ENCODE assay signal across 18 cellular contexts in genomic region chr7:47866120-47866519, GRCh38.
A peak's percentile ranks its signal among the peaks of the same experiment; 100 is the strongest.
DNase-seq lines count a peak whose midpoint lies in the region; ATAC-seq, FAIRE-seq and TF ChIP-seq lines count a peak whose summit lies in the region.
"Had no signal": no experiment of that assay in that cellular context is flagged by ENCODE, and none has a peak within 500 bp of the region (broad histone marks: within the 10 kb centered on the region; RNA-seq: fewer than 3 reads in every experiment).

No MANE protein-coding gene starts in this region.

- no peak overlapping the region for H3K27ac ChIP-seq in IMR-90 (ENCODE audit: insufficient read depth, low read length)
- no peak overlapping the region for H3K27ac ChIP-seq in endothelial cell of umbilical vein (ENCODE audit: insufficient read depth, low read depth, low read length)
- H3K27ac ChIP-seq in uterus = no peak overlapping the region
- H3K27ac ChIP-seq in coronary artery = no peak overlapping the region
- H3K27ac ChIP-seq: C4-2B had no signal

- H4K5ac ChIP-seq in IMR-90 (ENCODE audit: low read depth, low read length) = no peak overlapping the region

- H4K91ac ChIP-seq in IMR-90 (ENCODE audit: insufficient read depth, low read depth, low read length) = no peak overlapping the region

- no peak overlapping the region for H3K18ac ChIP-seq in IMR-90 (ENCODE audit: low read depth, low read length)

- H3K79me1 ChIP-seq in IMR-90 (ENCODE audit: low read depth in 1 of 2, low read length in 2 of 2) = no peaks in the 10 kb centered on the region

- CTCF ChIA-PET in IMR-90 (lab: Yijun Ruan, JAX) (no interaction called here), endothelial cell of umbilical vein (lab: Charles Lee) (interaction anchor here (0.7 kb wide), 1 partner anchor 134 kb away, joined by 3 read pairs; no protein-coding TSS in a partner anchor)

- no peak overlapping the region for H3K4me2 ChIP-seq in IMR-90 (ENCODE audit: low read depth, low read length)
- H3K4me2 ChIP-seq in endothelial cell of umbilical vein (ENCODE audit: insufficient read depth, low read length) = no peak overlapping the region

- intact Hi-C loops in IMR-90 (cut with micrococcal nuclease) (no loop called here), endothelial cell of umbilical vein (cut with micrococcal nuclease) (no loop called here), uterus (cut with DNase I; ENCODE audit: low total_unique reads) (no loop called here)

- no peak overlapping the region for H3K4ac ChIP-seq in IMR-90 (ENCODE audit: low read depth, low read length)

- DNase-seq in AG10803 (ENCODE audit: low read depth) = peak; percentile 22
- peak; percentile 6 for DNase-seq in ELR (ENCODE audit: low read depth)
- peak; percentile 50 for DNase-seq in IMR-90
- DNase-seq in endothelial cell of umbilical vein (ENCODE audit: low read depth, low spot score) = no peak
- no peak for DNase-seq in DMS 273 (lab: John Stamatoyannopoulos, UW; ENCODE audit: unreplicated experiment)
- no peak for DNase-seq in uterus
- DNase-seq in activated effector memory CD4-positive, alpha-beta T cell treated with Interleukin-2 at 50 U/mL for 16 hours = no peak
- no peak for DNase-seq in coronary artery (ENCODE audit: low spot score)
- DNase-seq: ACHN; AML-193; CD4-positive, alpha-beta T cell; DMS79 treated with DMSO at 0.1 percent for 48 hours; KG1 had no signal

- H4K20me1 ChIP-seq in IMR-90 (ENCODE audit: insufficient read depth, low read length) (no peaks in the 10 kb centered on the region), endothelial cell of umbilical vein (replicated peaks; ENCODE audit: control insufficient read depth, extremely low read depth, insufficient read depth, low read length) (no peaks in the 10 kb centered on the region)

- POLR2A ChIA-PET in IMR-90 (lab: Charles Lee; ENCODE audit: unreplicated experiment) (no interaction called here), endothelial cell of umbilical vein (lab: Charles Lee) (no interaction called here)

- no peak overlapping the region for H3K23ac ChIP-seq in IMR-90 (ENCODE audit: low read depth, low read length)

- no peaks in the 10 kb centered on the region for H3K9me3 ChIP-seq in IMR-90 (ENCODE audit: control insufficient read depth, insufficient read depth, low read length)
- no peaks in the 10 kb centered on the region for H3K9me3 ChIP-seq in endothelial cell of umbilical vein (replicated peaks; ENCODE audit: control insufficient read depth, insufficient read depth, low read length)
- H3K9me3 ChIP-seq in uterus = no peaks in the 10 kb centered on the region
- H3K9me3 ChIP-seq: HAP-1 had no signal

- H3K9me1 ChIP-seq in IMR-90 (ENCODE audit: insufficient read depth, low read length) (no peaks in the 10 kb centered on the region), endothelial cell of umbilical vein (replicated peaks; ENCODE audit: control insufficient read depth, extremely low read depth, insufficient read depth, low read length) (no peaks in the 10 kb centered on the region)

- no peak overlapping the region for H2BK5ac ChIP-seq in IMR-90 (ENCODE audit: low read depth, low read length, poor library complexity, severe bottlenecking)

- H2BK15ac ChIP-seq in IMR-90 (ENCODE audit: low read depth, low read length) = no peak overlapping the region

- 0% methylated on average over 1 of the region's 3 CpGs; no CpG with 5 or more reads in 1 of the 2 experiments for WGBS in IMR-90 (ENCODE audit: extremely low coverage in 2 of 2, insufficient read length in 1 of 2), 2 experiments

- TF ChIP-seq POLR2A in IMR-90 (IDR thresholded peaks at IDR 0.05; ENCODE audit: low read depth, low read length) (no peak), endothelial cell of umbilical vein (IDR thresholded peaks at IDR 0.05; ENCODE audit: low read depth, low read length) (no peak), uterus (IDR thresholded peaks at IDR 0.05) (no peak)

- no peak overlapping the region for H3K56ac ChIP-seq in IMR-90 (ENCODE audit: extremely low read depth, insufficient read depth, low read length)

- H3K27me3 ChIP-seq in IMR-90 (ENCODE audit: control insufficient read depth, insufficient read depth, low read length) (peaks cover 11% of the 10 kb centered on the region), endothelial cell of umbilical vein (ENCODE audit: control insufficient read depth in 2 of 2, insufficient read depth in 2 of 2, low read length in 2 of 2) (no peaks in the 10 kb centered on the region), uterus (no peaks in the 10 kb centered on the region)

- TF ChIP-seq RAD21 in IMR-90 (IDR thresholded peaks at IDR 0.05; ENCODE audit: low read length) = no peak

- in situ Hi-C loops in IMR-90 (cut with MboI; ENCODE audit: low sequenced_read_pairs) = no loop called here

- FAIRE-seq in endothelial cell of umbilical vein (lab: Jason Lieb, UNC) = peak; percentile 56
- FAIRE-seq: A204.1, GM12878, HTR-8/SVneo had no signal

- H2AK9ac ChIP-seq in IMR-90 (replicated peaks; ENCODE audit: low read depth, low read length, poor library complexity) = peak overlapping the region; percentile 84

- no peak overlapping the region for H3K14ac ChIP-seq in IMR-90 (replicated peaks; ENCODE audit: low read depth, low read length)

- dilution Hi-C loops in IMR-90 (cut with HindIII; ENCODE audit: low sequenced_read_pairs, unreplicated experiment) (no loop called here), endothelial cell of umbilical vein (cut with MboI; ENCODE audit: extremely low pct_ligation_motif_present, low sequenced_read_pairs) (no loop called here)

- H3K9ac ChIP-seq in IMR-90 (ENCODE audit: low read depth, low read length) (no peak overlapping the region), endothelial cell of umbilical vein (replicated peaks; ENCODE audit: extremely low read depth, insufficient read depth, low read length) (no peak overlapping the region)

- no TSS peak for BruUV-seq in IMR-90 (replicated peaks; lab: Mats Ljungman, UMichigan)
- BruUV-seq in endothelial cell of umbilical vein (replicated peaks; lab: Mats Ljungman, UMichigan) = no TSS peak

- H2BK20ac ChIP-seq in IMR-90 (ENCODE audit: low read depth, low read length) = no peak overlapping the region

- H3K4me3 ChIP-seq in AG10803 (ENCODE audit: low read length) (no peak overlapping the region), IMR-90 (ENCODE audit: insufficient read depth, low read depth, low read length) (no peak overlapping the region), endothelial cell of umbilical vein (replicated peaks in 1 of 3; ENCODE audit: insufficient read depth in 1 of 3, low read depth in 1 of 3, low read length in 3 of 3) (no peak overlapping the region), uterus (no peak overlapping the region), coronary artery (no peak overlapping the region)
- H3K4me3 ChIP-seq: GM12878, HAP-1 had no signal

- no peak overlapping the region for H4K8ac ChIP-seq in IMR-90 (ENCODE audit: low read depth in 2 of 2, low read length in 2 of 2)

- H2BK120ac ChIP-seq in IMR-90 (ENCODE audit: low read depth, low read length) = no peak overlapping the region

- no peaks in the 10 kb centered on the region for H3K79me2 ChIP-seq in endothelial cell of umbilical vein (ENCODE audit: control insufficient read depth, insufficient read depth, low read length)

- H2AK5ac ChIP-seq in IMR-90 (ENCODE audit: low read depth, low read length) = no peak overlapping the region

- H3K36me3 ChIP-seq in IMR-90 (ENCODE audit: control insufficient read depth, insufficient read depth, low read length) (no peaks in the 10 kb centered on the region), endothelial cell of umbilical vein (ENCODE audit: control insufficient read depth in 2 of 2, extremely low read depth in 1 of 2, insufficient read depth in 2 of 2, low read length in 2 of 2) (no peaks in the 10 kb centered on the region), uterus (no peaks in the 10 kb centered on the region)
- H3K36me3 ChIP-seq: HAP-1 had no signal

- no peaks in the 10 kb centered on the region for H3K4me1 ChIP-seq in IMR-90 (ENCODE audit: control insufficient read depth, insufficient read depth, low read length)
- no peaks in the 10 kb centered on the region for H3K4me1 ChIP-seq in endothelial cell of umbilical vein (ENCODE audit: control insufficient read depth, extremely low read depth, insufficient read depth, low read length)
- no peaks in the 10 kb centered on the region for H3K4me1 ChIP-seq in uterus
- H3K4me1 ChIP-seq: HAP-1 had no signal

- peak; percentile 42 for ATAC-seq in IMR-90 (ENCODE audit: low read depth)
- ATAC-seq: GM12878 had no signal

- peak overlapping the region; percentile 23 for H2AFZ ChIP-seq in IMR-90 (replicated peaks; ENCODE audit: low read length, poor library complexity)
- no peak overlapping the region for H2AFZ ChIP-seq in endothelial cell of umbilical vein (ENCODE audit: low read depth, low read length)

- TF ChIP-seq CTCF in AG10803 (conservative IDR thresholded peaks at IDR 0.05; ENCODE audit: low read length) (no peak), IMR-90 (conservative IDR thresholded peaks at IDR 0.05; ENCODE audit: low read depth, low read length) (no peak), endothelial cell of umbilical vein (IDR thresholded peaks at IDR 0.05; ENCODE audit: extremely low read depth in 1 of 2, insufficient read depth in 1 of 2, low read depth in 1 of 2, low read length in 2 of 2) (no peak), uterus (IDR thresholded peaks at IDR 0.05) (no peak), coronary artery (IDR thresholded peaks at IDR 0.05) (no peak)

TF ChIP-seq in IMR-90, 13 proteins besides CTCF, POLR2A, EP300 and RAD21 (continues in another document):
- TF ChIP-seq MXI1 (IDR thresholded peaks at IDR 0.05; ENCODE audit: borderline replicate concordance, low read depth, low read length) (no peak), ELK1 (IDR thresholded peaks at IDR 0.05; ENCODE audit: borderline replicate concordance, low read depth, low read length) (no peak)

TF ChIP-seq in endothelial cell of umbilical vein, 7 proteins besides CTCF, POLR2A, EP300 and RAD21:
- TF ChIP-seq JUN (IDR thresholded peaks at IDR 0.05; ENCODE audit: borderline replicate concordance, insufficient read depth, insufficient read length, low read depth) (no peak), MYC (IDR thresholded peaks at IDR 0.05; ENCODE audit: low read depth, low read length) (no peak), EZH2 (IDR thresholded peaks at IDR 0.05; ENCODE audit: borderline replicate concordance, low read depth, low read length, severe bottlenecking) (no peak), GATA2 (IDR thresholded peaks at IDR 0.05; ENCODE audit: insufficient read depth, insufficient read length, low read depth, low read length) (no peak), FOS (IDR thresholded peaks at IDR 0.05; ENCODE audit: borderline replicate concordance, insufficient read depth, low read length) (no peak), POLR2AphosphoS5 (IDR thresholded peaks at IDR 0.05; ENCODE audit: insufficient read depth, low read depth, low read length) (no peak)
- TF ChIP-seq, protein P1, sequence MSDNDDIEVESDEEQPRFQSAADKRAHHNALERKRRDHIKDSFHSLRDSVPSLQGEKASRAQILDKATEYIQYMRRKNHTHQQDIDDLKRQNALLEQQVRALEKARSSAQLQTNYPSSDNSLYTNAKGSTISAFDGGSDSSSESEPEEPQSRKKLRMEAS (IDR thresholded peaks at IDR 0.05; ENCODE audit: insufficient read depth, insufficient read length) = no peak

Comparison
In these comparisons a context has a peak if more than half of its experiments do, and no peak if none do; other contexts are left out.
1. DNase-seq: peak in AG10803 (single experiment), ELR (single experiment) and IMR-90 (single experiment); none in endothelial cell of umbilical vein (single experiment), DMS 273 (single experiment), uterus (0 of 2), activated effector memory CD4-positive, alpha-beta T cell treated with Interleukin-2 at 50 U/mL for 16 hours (single experiment) and coronary artery (single experiment).